In genomic region chr9:92254401-92255337, GRCh38 we compare ENCODE assay signal across 17 cellular contexts. TPM values are rescaled to one million over a fixed set of nuclear protein-coding genes. Genes with fewer than 3 reads are reported as not detected.
DNase-seq lines count a peak whose midpoint lies in the region; ATAC-seq, FAIRE-seq and TF ChIP-seq lines count a peak whose summit lies in the region.
"Had no signal": no experiment of that assay in that cellular context is flagged by ENCODE, and none has a peak within 500 bp of the region (broad histone marks: within the 10 kb centered on the region; RNA-seq: fewer than 3 reads in every experiment).

No MANE protein-coding gene starts in this region.

- FAIRE-seq in A549 (lab: Jason Lieb, UNC): no peak
- FAIRE-seq: RCC 7860 had no signal

- H3K27ac ChIP-seq in A549 (no peak overlapping the region), dorsolateral prefrontal cortex (peak overlapping the region in 34 of 59 donors; percentile 1 to 82 (median 52))

- H3K9ac ChIP-seq in NT2/D1 (ENCODE audit: insufficient read length, low read depth): peak overlapping the region; percentile 37

- no peak for TF ChIP-seq RAD21 in A549 (conservative IDR thresholded peaks at IDR 0.05 in 1 of 2, IDR thresholded peaks at IDR 0.05 in 1 of 2)

- H3K9me3 ChIP-seq in A549 (no peaks in the 10 kb centered on the region), NT2/D1 (ENCODE audit: insufficient read depth, low read length) (no peaks in the 10 kb centered on the region)
- H3K9me3 ChIP-seq: Caco-2 had no signal

- POLR2A ChIA-PET in A549 (lab: Yijun Ruan, JAX): no interaction called here

- intact Hi-C loops in dorsolateral prefrontal cortex (cut with DNase I): no loop called here

- CTCF ChIA-PET in A549 (lab: Yijun Ruan, JAX): interaction anchor here (1.2 to 7.5 kb wide), 4 partner anchors 8 to 115 kb away, joined by 3 to 55 read pairs (median 9); no protein-coding TSS in a partner anchor

- H3K36me3 Mint-ChIP-seq in osteocyte (ENCODE audit: unreplicated experiment): peaks cover 72% of the 10 kb centered on the region

- no peaks in the 10 kb centered on the region for H3K4me1 Mint-ChIP-seq in osteocyte (ENCODE audit: unreplicated experiment)
- H3K4me1 Mint-ChIP-seq: CD14-positive monocyte had no signal

- WGBS in A549 (ENCODE audit: missing lambda C conversion rate): 81% methylated on average over 19 of the region's 19 CpGs

- H3K36me3 ChIP-seq in NT2/D1 (ENCODE audit: insufficient read depth, insufficient read length, low read length): peaks cover 99% of the 10 kb centered on the region

- H3K4me2 ChIP-seq in A549: no peak overlapping the region

- H3K4me1 ChIP-seq in A549 (no peaks in the 10 kb centered on the region), NT2/D1 (ENCODE audit: insufficient read depth, insufficient read length) (no peaks in the 10 kb centered on the region)
- H3K4me1 ChIP-seq: Caco-2 had no signal

- no peak for TF ChIP-seq EP300 in A549 (IDR thresholded peaks at IDR 0.05)

- H3K4me3 ChIP-seq in A549: no peak overlapping the region
- no peak overlapping the region for H3K4me3 ChIP-seq in NT2/D1 (ENCODE audit: insufficient read length, low read depth)
- H3K4me3 ChIP-seq in dorsolateral prefrontal cortex: no peak overlapping the region

- no peaks in the 10 kb centered on the region for H3K27me3 ChIP-seq in NT2/D1 (ENCODE audit: insufficient read depth, insufficient read length)
- no peaks in the 10 kb centered on the region for H3K27me3 ChIP-seq in dorsolateral prefrontal cortex

- no peaks in the 10 kb centered on the region for H3K9me3 Mint-ChIP-seq in osteocyte (ENCODE audit: unreplicated experiment)
- H3K9me3 Mint-ChIP-seq: CD14-positive monocyte, IgD-negative memory B cell had no signal

- TF ChIP-seq CTCF in A549 (IDR thresholded peaks at IDR 0.05) (no peak), dorsolateral prefrontal cortex (IDR thresholded peaks at IDR 0.05 in 54 of 56, conservative IDR thresholded peaks at IDR 0.05 in 2 of 56; ENCODE audit: low read depth in 1 of 56, partially characterized antibody in 56 of 56) (no peak), osteocyte (IDR thresholded peaks at IDR 0.05) (no peak)

- H3K4me3 Mint-ChIP-seq in osteocyte (ENCODE audit: unreplicated experiment): no peak overlapping the region
- H3K4me3 Mint-ChIP-seq: CD14-positive monocyte, IgD-negative memory B cell had no signal

- peak overlapping the region; percentile 18 for H3K27ac Mint-ChIP-seq in osteocyte (ENCODE audit: unreplicated experiment)
- H3K27ac Mint-ChIP-seq: IgD-negative memory B cell had no signal

- DNase-seq in A549 (ENCODE audit: low read depth in 1 of 2, low spot score in 1 of 2) (no peak), NT2/D1 (ENCODE audit: low read depth, low spot score) (no peak), dorsolateral prefrontal cortex (no peak), osteocyte (ENCODE audit: extremely low spot score, unreplicated experiment) (no peak), COR-L47 (lab: John Stamatoyannopoulos, UW) (no peak), NOMO-1 (lab: John Stamatoyannopoulos, UW; ENCODE audit: unreplicated experiment in 2 of 2) (no peak), NCI-H2227 treated with DMSO at 0.1 percent for 48 hours (lab: John Stamatoyannopoulos, UW) (no peak)
- DNase-seq: Caco-2, DMS153, EL, NCI-H1105, NCI-H1694, NCI-H524 treated with DMSO at 0.1 percent for 48 hours, SIG-M5 had no signal

- no peaks in the 10 kb centered on the region for H3K27me3 Mint-ChIP-seq in osteocyte (ENCODE audit: unreplicated experiment)
- H3K27me3 Mint-ChIP-seq: IgD-negative memory B cell had no signal

- no peak for TF ChIP-seq POLR2A in A549 (IDR thresholded peaks at IDR 0.05; ENCODE audit: low read length)

- ATAC-seq in A549: peak; percentile 38 to 54; a peak in 2 of 6 replicates

TF ChIP-seq in A549, 52 proteins besides CTCF, POLR2A, EP300 and RAD21:
- TF ChIP-seq CBX8 (IDR thresholded peaks at IDR 0.05): no peak

RNA-seq across cellular contexts. Expression of gene IARS1, which starts 38.8 kb away (rescaled TPM):
- polyA plus RNA-seq in A549 (2011; rRNA removed) (244 and 328 TPM in 2 replicates), A549 (2017; fragmentation: RNase III; extraction: RNeasy Plus Mini Kit Qiagen cat#74134 plus additional on column Dnase treatment) (120 to 133 TPM (median 121 TPM) in 3 replicates)
- polyA plus RNA-seq in A549 (2012; cell fraction: cytosol; rRNA removed): 43.6 and 46.2 TPM in 2 replicates
- 37.9 and 80.8 TPM in 2 replicates for polyA plus RNA-seq in A549 (2012; cell fraction: nucleus; rRNA removed)
- polyA minus RNA-seq in A549 (2011; rRNA and poly(A)+ RNA removed): 283 and 306 TPM in 2 replicates
- total RNA-seq in dorsolateral prefrontal cortex (100 to 1,000 TPM in 55 of 120 experiments, 10 to 100 TPM in 65; 50.3 to 131 (median 98.3) TPM), osteocyte (212 and 231 TPM in 2 replicates)

Comparison
In these comparisons a context has a peak if more than half of its experiments do, and no peak if none do; other contexts are left out.
1. H3K27ac ChIP-seq: peak in dorsolateral prefrontal cortex (34 of 59); none in A549 (0 of 2).